Comparison of ENCODE assay signal across 2 cellular contexts in genomic region chr9:98288876-98289275, GRCh38.
TF ChIP-seq lines count a peak whose summit lies in the region.

No MANE protein-coding gene starts in this region.

TF ChIP-seq in H1, 55 proteins besides CTCF, POLR2A, EP300 and RAD21:
- no peak for TF ChIP-seq NANOG (IDR thresholded peaks at IDR 0.05; ENCODE audit: insufficient read depth, low read depth, low read length, poor library complexity, severe bottlenecking)
- no peak for TF ChIP-seq ASH2L (IDR thresholded peaks at IDR 0.05; ENCODE audit: low read length)
- TF ChIP-seq HDAC6 (IDR thresholded peaks at IDR 0.05; ENCODE audit: low read depth, low read length): no peak
- no peak for TF ChIP-seq CHD1 (IDR thresholded peaks at IDR 0.05; ENCODE audit: low read depth, low read length)
- TF ChIP-seq YY1 (IDR thresholded peaks at IDR 0.05; ENCODE audit: low read depth, low read length): no peak
- TF ChIP-seq RBBP5 (IDR thresholded peaks at IDR 0.05; ENCODE audit: borderline replicate concordance, low read depth, low read length): no peak
- no peak for TF ChIP-seq ATF3 (IDR thresholded peaks at IDR 0.05; ENCODE audit: insufficient read depth, low read depth, low read length)
- TF ChIP-seq SAP30 (IDR thresholded peaks at IDR 0.05; ENCODE audit: insufficient read depth, insufficient replicate concordance, low read length): no peak
- no peak for TF ChIP-seq BRCA1 (IDR thresholded peaks at IDR 0.05; ENCODE audit: low read depth, low read length)
- TF ChIP-seq POLR2AphosphoS5 (IDR thresholded peaks at IDR 0.05; ENCODE audit: low read depth, low read length): no peak
- TF ChIP-seq CTBP2 (IDR thresholded peaks at IDR 0.05; ENCODE audit: borderline replicate concordance, insufficient read depth, insufficient read length, low read length): no peak
TF ChIP-seq in H1: peak in this region for 0.

TF ChIP-seq in HepG2, 621 proteins besides CTCF, POLR2A, EP300 and RAD21:
- TF ChIP-seq DMTF1 (CRISPR knock-in tag; IDR thresholded peaks at IDR 0.05) (no peak), ZNF274 (CRISPR knock-in tag; IDR thresholded peaks at IDR 0.05) (no peak), AFF4 (CRISPR knock-in tag; IDR thresholded peaks at IDR 0.05) (no peak), ZNF512B (CRISPR knock-in tag; IDR thresholded peaks at IDR 0.05; ENCODE audit: borderline replicate concordance) (no peak), ZNF253 (CRISPR knock-in tag; IDR thresholded peaks at IDR 0.05; ENCODE audit: borderline replicate concordance) (no peak), PAWR (CRISPR knock-in tag; IDR thresholded peaks at IDR 0.05; ENCODE audit: borderline replicate concordance) (no peak), ZSCAN31 (CRISPR knock-in tag; IDR thresholded peaks at IDR 0.05; ENCODE audit: low read depth) (no peak), DR1 (CRISPR knock-in tag; IDR thresholded peaks at IDR 0.05) (no peak), ZNF607 (CRISPR knock-in tag; IDR thresholded peaks at IDR 0.05; ENCODE audit: borderline replicate concordance) (no peak), FOXM1 (CRISPR knock-in tag; IDR thresholded peaks at IDR 0.05) (no peak)
TF ChIP-seq in HepG2: peak in this region for 0.
